Comparison of ENCODE assay signal across 1 cellular context in the genomic region with DNA sequence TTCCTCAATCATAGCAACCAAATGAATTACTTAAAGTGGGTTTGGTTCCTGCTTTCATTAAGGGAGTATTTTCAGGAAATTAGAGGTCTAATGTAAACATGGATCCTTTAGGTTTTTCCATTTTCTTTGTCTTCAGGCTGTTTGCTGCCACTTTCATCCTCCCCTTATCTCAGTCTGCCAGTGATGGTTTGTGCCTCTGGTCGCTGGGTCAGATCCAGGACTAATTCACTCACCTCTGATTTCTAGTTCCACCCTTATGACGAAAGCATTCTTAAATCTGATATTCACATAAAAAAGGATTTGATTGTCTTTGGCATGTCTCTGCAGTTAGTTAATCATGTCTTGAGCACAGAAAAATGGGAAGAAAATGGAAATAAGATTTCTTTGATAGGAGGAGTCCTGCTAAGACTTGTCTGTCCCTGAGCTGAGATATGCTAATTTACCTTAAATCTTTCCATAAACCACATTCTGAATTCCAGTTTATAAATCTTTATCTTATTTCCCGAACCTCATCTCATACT.
TF ChIP-seq lines count a peak whose summit lies in the region.

No MANE protein-coding gene starts in this region.

TF ChIP-seq in endothelial cell of umbilical vein, 7 proteins besides CTCF, POLR2A, EP300 and RAD21:
- TF ChIP-seq, protein P1, sequence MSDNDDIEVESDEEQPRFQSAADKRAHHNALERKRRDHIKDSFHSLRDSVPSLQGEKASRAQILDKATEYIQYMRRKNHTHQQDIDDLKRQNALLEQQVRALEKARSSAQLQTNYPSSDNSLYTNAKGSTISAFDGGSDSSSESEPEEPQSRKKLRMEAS (IDR thresholded peaks at IDR 0.05; ENCODE audit: insufficient read depth, insufficient read length): no peak
- TF ChIP-seq GATA2 (IDR thresholded peaks at IDR 0.05; ENCODE audit: insufficient read depth, insufficient read length, low read depth, low read length): peak; percentile 42
